24 cellular contexts compared by ENCODE assay signal in the genomic region with DNA sequence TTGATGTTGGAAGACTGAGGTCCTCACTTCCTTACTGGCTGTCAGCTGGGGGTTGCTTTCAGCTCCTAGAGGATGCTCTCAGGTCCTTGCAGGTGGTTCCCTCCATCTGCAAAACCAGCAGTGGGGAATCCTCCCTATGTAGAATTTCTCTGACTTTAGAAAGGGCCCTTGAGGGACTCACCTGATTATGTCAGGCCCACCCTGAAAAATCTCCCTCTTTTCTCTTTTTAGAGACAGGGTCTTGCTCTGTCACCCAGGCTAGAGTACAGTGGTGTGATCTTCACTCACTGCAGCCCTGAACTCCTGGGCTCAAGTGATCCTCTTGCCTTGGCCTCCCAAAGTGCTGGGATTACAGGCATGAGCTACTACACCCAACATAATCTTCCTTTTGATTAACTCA.
"Had no signal": no experiment of that assay in that cellular context is flagged by ENCODE, and none has a peak within 500 bp of the region (broad histone marks: within the 10 kb centered on the region; RNA-seq: fewer than 3 reads in every experiment).

No MANE protein-coding gene starts in this region.

- ATAC-seq: left cardiac atrium; left colon; left lobe of liver; left lung; left ventricle myocardium superior; lower lobe of right lung; mucosa of descending colon; naive thymus-derived CD4-positive, alpha-beta T cell had no signal

- H2AFZ ChIP-seq: hepatocyte had no signal

- H3K27me3 ChIP-seq: hepatocyte had no signal

- H3K4me1 ChIP-seq: left lung, left ventricle myocardium inferior, lower lobe of right lung had no signal

- H3K4me2 ChIP-seq: hepatocyte had no signal

- H3K36me3 ChIP-seq: left lung, left ventricle myocardium inferior, lower lobe of right lung had no signal

- DNase-seq: hippocampal formation; hypothalamus; immature natural killer cell; islet precursor cell; kidney; kidney glomerular epithelial cell; left cardiac atrium; left colon; left lung; left ventricle myocardium inferior; left ventricle myocardium superior; lower lobe of right lung; mammary epithelial cell; mesenchymal stem cell; mesendoderm; midbrain; mucosa of descending colon; naive B cell; naive thymus-derived CD4-positive, alpha-beta T cell had no signal

- H3K79me2 ChIP-seq: hepatocyte had no signal

- FAIRE-seq: islet of Langerhans, keratinocyte, kidney had no signal

- H3K4me3 ChIP-seq: hepatocyte, left lung, left ventricle myocardium inferior, lower lobe of right lung, lung, mucosa of descending colon had no signal

- H3K9me3 ChIP-seq: left lung, left ventricle myocardium inferior, lower lobe of right lung, mucosa of descending colon had no signal

- H3K27ac ChIP-seq: hepatocyte, left lung, left ventricle myocardium inferior, lower lobe of right lung had no signal
